In genomic region chr1:220733090-220733569, GRCh38 we compare ENCODE assay signal across 8 cellular contexts. TPM values are rescaled to one million over a fixed set of nuclear protein-coding genes. Genes with fewer than 3 reads are reported as not detected.
DNase-seq lines count a peak whose midpoint lies in the region; ATAC-seq, FAIRE-seq and TF ChIP-seq lines count a peak whose summit lies in the region.

No MANE protein-coding gene starts in this region.

- no peak for TF ChIP-seq POLR2A in GM12891 (IDR thresholded peaks at IDR 0.05; ENCODE audit: low read depth, low read length)
- TF ChIP-seq POLR2A in gastrocnemius medialis (IDR thresholded peaks at IDR 0.05) = no peak

- no peaks in the 10 kb centered on the region for H3K36me3 ChIP-seq in gastrocnemius medialis

- intact Hi-C loops in gastrocnemius medialis (cut with DNase I; ENCODE audit: low total_unique reads) = loop anchor here (1.0 to 2.0 kb wide), 3 partner anchors 42 to 460 kb away; partner anchors contain the start of genes C1orf115 and RAB3GAP2

- ATAC-seq in HG02798 (IDR thresholded peaks at IDR 0.05; ENCODE audit: poor library complexity, unreplicated experiment) (peak; percentile 91), gastrocnemius medialis (peak; percentile 97 to 100), HG02840 (IDR thresholded peaks at IDR 0.05; ENCODE audit: low FRiP score, unreplicated experiment) (no peak)

- peak overlapping the region; percentile 35 to 45 (median 40) for H3K4me3 ChIP-seq in gastrocnemius medialis

- FAIRE-seq in GM12891 (lab: Jason Lieb, UNC) = peak; percentile 23

- no peaks in the 10 kb centered on the region for H3K9me3 ChIP-seq in gastrocnemius medialis

- peak overlapping the region; percentile 33 to 73 (median 65) for H3K27ac ChIP-seq in gastrocnemius medialis

- TF ChIP-seq CTCF in gastrocnemius medialis (IDR thresholded peaks at IDR 0.05 in 4 of 5, conservative IDR thresholded peaks at IDR 0.05 in 1 of 5) = peak; percentile 70 to 88 (median 84)

- H3K27me3 ChIP-seq in gastrocnemius medialis = no peaks in the 10 kb centered on the region

- peaks cover 4 to 9% of the 10 kb centered on the region in 2 donors for H3K4me1 ChIP-seq in gastrocnemius medialis

- in situ Hi-C loops in gastrocnemius medialis (cut with MboI; ENCODE audit: low sequenced_read_pairs in 4 of 4) = loop anchor here in 3 of 4 donors (10.0 to 25.0 kb wide), 2 partner anchors 48 to 446 kb away; no protein-coding TSS in a partner anchor

- DNase-seq in GM12891 (ENCODE audit: insufficient read length, low spot score) (peak; percentile 35), NCI-H1436 treated with DMSO at 0.1 percent for 48 hours (lab: John Stamatoyannopoulos, UW) (peak; percentile 48), T-helper 2 cell (peak; percentile 39 to 73 (median 58)), anterior cingulate cortex (lab: John Stamatoyannopoulos, UW) (peak in 46 of 58 donors; percentile 3 to 75 (median 34)), hippocampal formation (lab: John Stamatoyannopoulos, UW) (peak; percentile 25), gastrocnemius medialis (peak; percentile 55 to 63)

TF ChIP-seq in GM12891, 5 proteins besides CTCF, POLR2A, EP300 and RAD21:
- TF ChIP-seq PAX5 (IDR thresholded peaks at IDR 0.05; ENCODE audit: insufficient read depth, low read length, severe bottlenecking) (no peak), POLR2AphosphoS5 (IDR thresholded peaks at IDR 0.05; ENCODE audit: low read depth, low read length) (no peak), POU2F2 (IDR thresholded peaks at IDR 0.05; ENCODE audit: low read depth, low read length) (no peak), TAF1 (IDR thresholded peaks at IDR 0.05; ENCODE audit: low read depth, low read length) (no peak), SPI1 (IDR thresholded peaks at IDR 0.05; ENCODE audit: low read depth, low read length) (peak; percentile 44; the same call in 1 of the 2 replicates)

RNA-seq across cellular contexts. Expression of gene MTARC2, which starts 15.0 kb away (rescaled TPM):
- not detected for polyA plus RNA-seq in GM12891 (2012; ENCODE audit: low read depth, missing spikeins)
- total RNA-seq in gastrocnemius medialis = 10 to 100 TPM in 1 of 4 donors, 1 to 10 TPM in 3; 5.8 to 12.0 (median 7.3) TPM

RNA-seq across cellular contexts. Expression of gene C1orf115, which starts 43.0 kb away (rescaled TPM):
- polyA plus RNA-seq in GM12891 (2012; ENCODE audit: low read depth, missing spikeins) = not detected
- total RNA-seq in gastrocnemius medialis = 1 to 10 TPM; 2.2 to 6.7 (median 4.6) TPM

RNA-seq across cellular contexts. Expression of gene MTARC1, which starts 53.6 kb away (rescaled TPM):
- not detected for polyA plus RNA-seq in GM12891 (2012; ENCODE audit: low read depth, missing spikeins)
- 1 to 10 TPM; 1.2 to 2.9 (median 1.3) TPM for total RNA-seq in gastrocnemius medialis
